In genomic region chr4:821631-822030, GRCh38 we compare ENCODE assay signal across 22 cellular contexts. TPM values are rescaled to one million over a fixed set of nuclear protein-coding genes. Genes with fewer than 3 reads are reported as not detected.
"Had no signal": no experiment of that assay in that cellular context is flagged by ENCODE, and none has a peak within 500 bp of the region (broad histone marks: within the 10 kb centered on the region; RNA-seq: fewer than 3 reads in every experiment).

No MANE protein-coding gene starts in this region.

- H3K4me3 ChIP-seq: coronary artery, heart left ventricle, mucosa of descending colon, ovary, prostate gland, skin epidermis, testis, tibial nerve had no signal

- H3K27me3 ChIP-seq: testis had no signal

- DNase-seq: effector CD4-positive, alpha-beta T cell; heart left ventricle; hippocampal formation; kidney glomerular epithelial cell; naive thymus-derived CD8-positive, alpha-beta T cell; ovary; stimulated activated CD4-positive, alpha-beta T cell treated with anti-CD3 and anti-CD28 coated beads, Interleukin-2, amount 100 ng/mL, for 24 hours; stimulated activated CD4-positive, alpha-beta T cell treated with anti-CD3 and anti-CD28 coated beads, Interleukin-4, amount 100 ng/mL, for 4 hours; stimulated activated naive B cell treated with anti-CD40 and anti-IgM and Interleukin-4, amounts not matched to agents 10 μg/mL and 1 μg/mL and 100 μg/mL, for 72 hours; stimulated activated naive CD8-positive, alpha-beta T cell treated with anti-CD3 and anti-CD28 coated beads, Interleukin-15, amount 100 ng/mL, for 72 hours; testis had no signal

- H3K36me3 ChIP-seq: heart left ventricle, ovary, prostate gland, tibial nerve had no signal

- H3K4me3 Mint-ChIP-seq: stimulated activated naive B cell treated with anti-CD40 and anti-IgM and Interleukin-4, amounts not matched to agents 10 μg/mL and 1 μg/mL and 100 μg/mL, for 72 hours; stimulated activated naive CD8-positive, alpha-beta T cell treated with anti-CD3 and anti-CD28 coated beads, Interleukin-15, amount 100 ng/mL, for 72 hours had no signal

- H3K36me3 Mint-ChIP-seq: stimulated activated naive B cell treated with anti-CD40 and anti-IgM and Interleukin-4, amounts not matched to agents 10 μg/mL and 1 μg/mL and 100 μg/mL, for 72 hours had no signal

- H3K9me3 ChIP-seq: mucosa of descending colon, ovary, prostate gland, testis had no signal

- H3K27ac Mint-ChIP-seq: stimulated activated naive B cell treated with anti-CD40 and anti-IgM and Interleukin-4, amounts not matched to agents 10 μg/mL and 1 μg/mL and 100 μg/mL, for 72 hours; stimulated activated naive CD8-positive, alpha-beta T cell treated with anti-CD3 and anti-CD28 coated beads, Interleukin-15, amount 100 ng/mL, for 72 hours had no signal

- H3K9me3 Mint-ChIP-seq: stimulated activated naive CD8-positive, alpha-beta T cell treated with anti-CD3 and anti-CD28 coated beads, Interleukin-15, amount 100 ng/mL, for 72 hours had no signal

- H3K27ac ChIP-seq: coronary artery, heart left ventricle, ovary, prostate gland, skin epidermis, testis, tibial nerve had no signal

- ATAC-seq: esophagus mucosa; heart left ventricle; left lobe of liver; mucosa of descending colon; naive thymus-derived CD8-positive, alpha-beta T cell; sciatic nerve; stimulated activated naive B cell treated with anti-CD40 and anti-IgM and Interleukin-4, amounts not matched to agents 10 μg/mL and 1 μg/mL and 100 μg/mL, for 72 hours; stimulated activated naive CD8-positive, alpha-beta T cell treated with anti-CD3 and anti-CD28 coated beads, Interleukin-15, amount 100 ng/mL, for 72 hours had no signal

- FAIRE-seq: frontal cortex had no signal

RNA-seq across cellular contexts. Expression of gene CPLX1, which starts 4.3 kb away (rescaled TPM):
- total RNA-seq: chondrocyte, glomerular endothelial cell had no signal
- polyA plus RNA-seq: naive thymus-derived CD8-positive, alpha-beta T cell had no signal
